In the genomic region with DNA sequence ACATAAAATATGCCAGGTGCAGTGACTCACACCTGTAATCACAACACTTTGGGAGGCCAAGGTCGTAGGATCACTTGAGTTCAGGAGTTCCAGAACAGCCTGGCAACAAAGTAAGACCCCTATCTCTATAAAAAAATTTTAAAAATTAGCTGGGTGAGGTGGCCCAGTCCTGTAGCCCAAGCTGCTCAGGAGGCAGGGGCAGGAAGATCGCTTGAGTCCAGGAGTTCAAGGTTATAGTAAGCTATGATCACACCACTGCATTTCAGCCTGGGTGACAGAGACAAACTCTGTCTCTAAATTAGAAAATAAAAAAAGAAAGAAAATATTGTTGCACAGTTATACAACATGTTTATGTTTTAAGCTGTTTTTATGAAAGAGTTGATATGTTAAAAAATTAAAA, we compare ENCODE assay signal across 28 cellular contexts.
"Had no signal": no experiment of that assay in that cellular context is flagged by ENCODE, and none has a peak within 500 bp of the region (broad histone marks: within the 10 kb centered on the region; RNA-seq: fewer than 3 reads in every experiment).

No MANE protein-coding gene starts in this region.

- H3K27me3 ChIP-seq: colonic mucosa, dorsolateral prefrontal cortex, esophagus muscularis mucosa, esophagus squamous epithelium, foreskin keratinocyte, gastrocnemius medialis, gastroesophageal sphincter, heart left ventricle, heart right ventricle had no signal

- FAIRE-seq: colon, endometrium, endothelial cell of umbilical vein, frontal cortex had no signal

- H3K27ac ChIP-seq: colonic mucosa, coronary artery, dorsolateral prefrontal cortex, epithelial cell of prostate, esophagus muscularis mucosa, esophagus squamous epithelium, foreskin keratinocyte, gastrocnemius medialis, gastroesophageal sphincter, heart left ventricle, heart right ventricle had no signal

- H3K4me3 ChIP-seq: colonic mucosa, coronary artery, dorsolateral prefrontal cortex, esophagus muscularis mucosa, esophagus squamous epithelium, gastrocnemius medialis, gastroesophageal sphincter, heart left ventricle, heart right ventricle had no signal

- DNase-seq: colonic mucosa; cortex of kidney; dermis blood vessel endothelial cell; dorsolateral prefrontal cortex; effector CD4-positive, alpha-beta T cell; effector CD8-positive, alpha-beta T cell; effector memory CD4-positive, alpha-beta T cell; effector memory CD8-positive, alpha-beta T cell; endodermal cell; erythroblast; esophagus squamous epithelium; foreskin fibroblast; foreskin keratinocyte; foreskin melanocyte; gastrocnemius medialis; glutamatergic neuron; head of caudate nucleus; heart left ventricle; heart right ventricle had no signal

- H3K4me1 ChIP-seq: colonic mucosa, esophagus muscularis mucosa, esophagus squamous epithelium, foreskin keratinocyte, gastrocnemius medialis, gastroesophageal sphincter, heart left ventricle, heart right ventricle had no signal

- H3K9me3 ChIP-seq: colonic mucosa, esophagus muscularis mucosa, esophagus squamous epithelium, gastrocnemius medialis, gastroesophageal sphincter, heart left ventricle, heart right ventricle had no signal

- ATAC-seq: effector memory CD8-positive, alpha-beta T cell; esophagus mucosa; foreskin keratinocyte; gastrocnemius medialis; gastroesophageal sphincter; heart left ventricle; heart right ventricle had no signal

- H3K36me3 ChIP-seq: colonic mucosa, esophagus muscularis mucosa, esophagus squamous epithelium, gastrocnemius medialis, gastroesophageal sphincter, heart left ventricle had no signal
